In the genomic region with DNA sequence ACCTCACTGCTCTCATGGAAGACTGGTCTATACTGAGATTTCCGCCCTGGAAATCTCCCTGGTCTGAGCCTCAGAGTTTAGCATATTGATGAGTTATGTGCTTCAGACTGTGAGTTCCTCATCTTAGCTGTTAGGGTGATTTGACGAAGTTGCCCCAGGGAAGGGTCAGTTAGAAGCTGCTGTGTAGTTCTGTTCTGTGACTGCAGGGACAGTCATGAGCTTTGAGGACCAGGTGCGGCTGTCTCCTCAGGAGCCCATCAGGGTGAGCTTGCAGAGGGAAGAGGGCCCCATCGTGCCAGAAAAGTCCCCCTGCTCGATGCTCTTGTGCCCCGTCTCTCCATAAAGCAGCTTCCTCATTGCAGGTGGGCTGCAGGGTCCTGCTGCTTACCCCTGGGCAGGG, we compare ENCODE assay signal across 21 cellular contexts. TPM values are rescaled to one million over a fixed set of nuclear protein-coding genes. Genes with fewer than 3 reads are reported as not detected.
DNase-seq lines count a peak whose midpoint lies in the region; ATAC-seq and TF ChIP-seq lines count a peak whose summit lies in the region.
"Had no signal": no experiment of that assay in that cellular context is flagged by ENCODE, and none has a peak within 500 bp of the region (broad histone marks: within the 10 kb centered on the region; RNA-seq: fewer than 3 reads in every experiment).

No MANE protein-coding gene starts in this region.

- H3K79me2 ChIP-seq in OCI-LY7 (ENCODE audit: insufficient read depth, low read depth, low read length) (no peaks in the 10 kb centered on the region), smooth muscle cell (ENCODE audit: low read depth) (no peaks in the 10 kb centered on the region)

- H4K20me1 ChIP-seq in OCI-LY7 (ENCODE audit: insufficient read depth, low read length) (no peaks in the 10 kb centered on the region), smooth muscle cell (ENCODE audit: low read depth) (peaks cover 97% of the 10 kb centered on the region)

- H3K4me1 ChIP-seq in OCI-LY7 (ENCODE audit: insufficient read depth, low read length, poor library complexity, severe bottlenecking) (peaks cover 8% of the 10 kb centered on the region), smooth muscle cell (ENCODE audit: low read depth) (no peaks in the 10 kb centered on the region)

- peaks cover 12% of the 10 kb centered on the region for H3K36me3 Mint-ChIP-seq in natural killer cell

- H3K27me3 Mint-ChIP-seq in natural killer cell (ENCODE audit: low read depth in 2 of 2) = no peaks in the 10 kb centered on the region
- H3K27me3 Mint-ChIP-seq: activated CD4-positive, alpha-beta T cell treated with anti-CD3 and anti-CD28 coated beads, Interleukin-2, amount 10 ng/mL, durations not matched to agents 24 days and 14 days; activated naive CD8-positive, alpha-beta T cell treated with anti-CD3 and anti-CD28 coated beads, Interleukin-2, amount 10 ng/mL, durations not matched to agents 7 days and 5 days; CD4-positive, alpha-beta T cell; memory B cell had no signal

- 94% methylated on average over 6 of the region's 6 CpGs for WGBS in smooth muscle cell (ENCODE audit: low lambda C conversion rate)

- no peak overlapping the region for H2AFZ ChIP-seq in OCI-LY7 (ENCODE audit: low read length)
- no peak overlapping the region for H2AFZ ChIP-seq in smooth muscle cell (ENCODE audit: low read depth)

- POLR2A ChIA-PET in OCI-LY7 (lab: Charles Lee) = interaction anchor here (0.6 kb wide), 1 partner anchor 73 kb away, joined by 3 read pairs; no protein-coding TSS in a partner anchor

- H3K27me3 ChIP-seq in smooth muscle cell (ENCODE audit: low read depth) = no peaks in the 10 kb centered on the region
- H3K27me3 ChIP-seq: neutrophil had no signal

- H3K4me3 ChIP-seq in OCI-LY7 (ENCODE audit: low read depth, low read length, poor library complexity, severe bottlenecking) (no peak overlapping the region), epithelial cell of proximal tubule (ENCODE audit: low read depth, low read length) (no peak overlapping the region), smooth muscle cell (no peak overlapping the region)
- H3K4me3 ChIP-seq: thoracic aorta had no signal

- peaks cover 0 to 19% of the 10 kb centered on the region in 2 donors for H3K4me1 Mint-ChIP-seq in natural killer cell

- intact Hi-C loops in OCI-LY7 (cut with micrococcal nuclease; ENCODE audit: unreplicated experiment) = no loop called here
- intact Hi-C loops in natural killer cell (cut with micrococcal nuclease) = no loop called here
- intact Hi-C loops in cardiac septum (cut with DNase I) = no loop called here

- H3K9me2 ChIP-seq in OCI-LY7 (ENCODE audit: insufficient read depth, low read length) = no peaks in the 10 kb centered on the region

- no TSS peak for BruUV-seq in OCI-LY7 (replicated peaks; lab: Mats Ljungman, UMichigan)

- no peak overlapping the region for H3K9ac ChIP-seq in smooth muscle cell (ENCODE audit: low read depth)

- H3K36me3 ChIP-seq in OCI-LY7 (ENCODE audit: insufficient read depth, low read length) (peaks cover 92% of the 10 kb centered on the region), smooth muscle cell (ENCODE audit: low read depth) (no peaks in the 10 kb centered on the region)

- H3K9me3 ChIP-seq in OCI-LY7 (ENCODE audit: low read length) (no peaks in the 10 kb centered on the region), smooth muscle cell (replicated peaks; ENCODE audit: low read depth) (no peaks in the 10 kb centered on the region)
- H3K9me3 ChIP-seq: neutrophil, thoracic aorta had no signal

- DNase-seq in OCI-LY7 (ENCODE audit: low spot score) = peak; percentile 12
- DNase-seq in epithelial cell of proximal tubule (ENCODE audit: low read depth) = no peak
- no peak for DNase-seq in smooth muscle cell (lab: John Stamatoyannopoulos, UW; ENCODE audit: unreplicated experiment)
- no peak for DNase-seq in NCI-H1105 (lab: John Stamatoyannopoulos, UW)
- DNase-seq in natural killer cell = no peak
- DNase-seq in cardiac septum (ENCODE audit: low spot score) = no peak
- DNase-seq: activated CD4-positive, alpha-beta T cell treated with anti-CD3 and anti-CD28 coated beads, Interleukin-2, amount 10 ng/mL, durations not matched to agents 24 days and 14 days; activated naive CD8-positive, alpha-beta T cell treated with anti-CD3 and anti-CD28 coated beads, Interleukin-2, amount 10 ng/mL, durations not matched to agents 7 days and 5 days; CD4-positive, alpha-beta T cell; central memory CD4-positive, alpha-beta T cell; DMS79 treated with DMSO at 0.1 percent for 48 hours; NCI-H187 treated with DMSO at 0.1 percent for 48 hours; NCI-H526; OCI-M1; stimulated activated CD4-positive, alpha-beta T cell treated with anti-CD3 and anti-CD28 coated beads, Interleukin-2, amount 100 ng/mL, for 24 hours had no signal

- no peak overlapping the region for H3K4me2 ChIP-seq in OCI-LY7 (ENCODE audit: low read length)
- no peak overlapping the region for H3K4me2 ChIP-seq in smooth muscle cell

- no peaks in the 10 kb centered on the region for H3K9me3 Mint-ChIP-seq in natural killer cell
- H3K9me3 Mint-ChIP-seq: activated CD4-positive, alpha-beta T cell treated with anti-CD3 and anti-CD28 coated beads, Interleukin-2, amount 10 ng/mL, durations not matched to agents 24 days and 14 days; activated naive CD8-positive, alpha-beta T cell treated with anti-CD3 and anti-CD28 coated beads, Interleukin-2, amount 10 ng/mL, durations not matched to agents 7 days and 5 days; CD4-positive, alpha-beta T cell; memory B cell had no signal

- H3K27ac Mint-ChIP-seq in natural killer cell = no peak overlapping the region
- H3K27ac Mint-ChIP-seq: activated CD4-positive, alpha-beta T cell treated with anti-CD3 and anti-CD28 coated beads, Interleukin-2, amount 10 ng/mL, durations not matched to agents 24 days and 14 days; activated naive CD8-positive, alpha-beta T cell treated with anti-CD3 and anti-CD28 coated beads, Interleukin-2, amount 10 ng/mL, durations not matched to agents 7 days and 5 days; CD4-positive, alpha-beta T cell; memory B cell had no signal

- no peaks in the 10 kb centered on the region for H3F3A ChIP-seq in smooth muscle cell (ENCODE audit: low read depth)

- no peak for ATAC-seq in natural killer cell
- ATAC-seq: sciatic nerve had no signal

- H3K27ac ChIP-seq in OCI-LY7 (ENCODE audit: low read depth, low read length, poor library complexity, severe bottlenecking) = no peak overlapping the region
- no peak overlapping the region for H3K27ac ChIP-seq in smooth muscle cell (ENCODE audit: low read depth)
- H3K27ac ChIP-seq: neutrophil, thoracic aorta had no signal

- CTCF ChIA-PET in OCI-LY7 (lab: Charles Lee; ENCODE audit: unreplicated experiment) = no interaction called here

- no peak overlapping the region for H3K4me3 Mint-ChIP-seq in natural killer cell
- H3K4me3 Mint-ChIP-seq: activated CD4-positive, alpha-beta T cell treated with anti-CD3 and anti-CD28 coated beads, Interleukin-2, amount 10 ng/mL, durations not matched to agents 24 days and 14 days; activated naive CD8-positive, alpha-beta T cell treated with anti-CD3 and anti-CD28 coated beads, Interleukin-2, amount 10 ng/mL, durations not matched to agents 7 days and 5 days; CD4-positive, alpha-beta T cell; memory B cell had no signal

- TF ChIP-seq CTCF in GM12873 (IDR thresholded peaks at IDR 0.05; ENCODE audit: insufficient read depth, low read depth, low read length, missing control alignments) (peak; percentile 38), OCI-LY7 (conservative IDR thresholded peaks at IDR 0.05; ENCODE audit: low read length) (peak; percentile 44), epithelial cell of proximal tubule (conservative IDR thresholded peaks at IDR 0.05; ENCODE audit: low read depth, low read length) (peak; percentile 26), smooth muscle cell (IDR thresholded peaks at IDR 0.05; ENCODE audit: borderline replicate concordance, insufficient read depth, poor library complexity, severe bottlenecking) (peak; percentile 15), natural killer cell (IDR thresholded peaks at IDR 0.05) (no peak)

RNA-seq across cellular contexts. Expression of gene IL17C, which starts 28.3 kb away (rescaled TPM):
- not detected in 2 replicates for total RNA-seq in OCI-LY7 (2014; rRNA removed; shearing (Covaris generic))
- total RNA-seq in OCI-LY7 (2022) (0.50 and 0.86 TPM in 2 replicates), epithelial cell of proximal tubule (0.17 TPM in 1 of 2 replicates, not detected in the other), smooth muscle cell (not detected in 2 replicates), natural killer cell (1 to 10 TPM in 2 of 3 donors, under 1 TPM in 1; 0.61 to 3.0 (median 1.2) TPM), cardiac septum (not detected)
- polyA plus RNA-seq in smooth muscle cell = not detected in 2 replicates
- total RNA-seq: activated CD4-positive, alpha-beta T cell treated with anti-CD3 and anti-CD28 coated beads, Interleukin-2, amount 10 ng/mL, durations not matched to agents 24 days and 14 days; sciatic nerve; SK-MEL-5 had no signal

RNA-seq across cellular contexts. Expression of gene ZC3H18, which starts 39.9 kb away (rescaled TPM):
- 22.2 and 26.6 TPM in 2 replicates for total RNA-seq in OCI-LY7 (2014; rRNA removed; shearing (Covaris generic))
- 72.1 and 79.0 TPM in 2 replicates for total RNA-seq in OCI-LY7 (2022)
- total RNA-seq in epithelial cell of proximal tubule = 18.3 and 19.2 TPM in 2 replicates
- 5.9 and 14.6 TPM in 2 replicates for total RNA-seq in smooth muscle cell
- 30.4 and 36.1 TPM in 2 replicates for polyA plus RNA-seq in smooth muscle cell
- total RNA-seq in natural killer cell = 100 to 1,000 TPM; 125 to 130 (median 126) TPM
- total RNA-seq in cardiac septum = 20.6 TPM

RNA-seq across cellular contexts. Expression of gene CYBA, which starts 40.8 kb away (rescaled TPM):
- 601 and 647 TPM in 2 replicates for total RNA-seq in OCI-LY7 (2014; rRNA removed; shearing (Covaris generic))
- total RNA-seq in OCI-LY7 (2022) (315 and 359 TPM in 2 replicates), epithelial cell of proximal tubule (877 and 896 TPM in 2 replicates), smooth muscle cell (158 and 181 TPM in 2 replicates), natural killer cell (1,000 to 10,000 TPM; 1,001 to 1,351 (median 1,051) TPM), cardiac septum (26.8 TPM)
- polyA plus RNA-seq in smooth muscle cell = 388 and 490 TPM in 2 replicates

RNA-seq across cellular contexts. Expression of gene MVD, which starts 52.8 kb away (rescaled TPM):
- 65.6 and 74.4 TPM in 2 replicates for total RNA-seq in OCI-LY7 (2014; rRNA removed; shearing (Covaris generic))
- total RNA-seq in OCI-LY7 (2022) (136 and 158 TPM in 2 replicates), epithelial cell of proximal tubule (76.2 and 167 TPM in 2 replicates), smooth muscle cell (25.7 and 46.1 TPM in 2 replicates), natural killer cell (100 to 1,000 TPM; 176 to 271 (median 185) TPM), cardiac septum (27.1 TPM)
- 85.9 and 113 TPM in 2 replicates for polyA plus RNA-seq in smooth muscle cell
